8 cellular contexts compared by ENCODE assay signal in genomic region chr16:29943846-29944669, GRCh38. TPM values are rescaled to one million over a fixed set of nuclear protein-coding genes. Genes with fewer than 3 reads are reported as not detected.
DNase-seq lines count a peak whose midpoint lies in the region; ATAC-seq, FAIRE-seq and TF ChIP-seq lines count a peak whose summit lies in the region.

No MANE protein-coding gene starts in this region.

- no CpG with 5 or more reads among the region's 11 CpGs for WGBS in H9 (ENCODE audit: extremely low coverage, insufficient read length, low lambda C conversion rate)

- no peak overlapping the region for H3K4ac ChIP-seq in H9 (ENCODE audit: low read depth, low read length)

- H2AFZ ChIP-seq in H9 (ENCODE audit: low read length) = no peak overlapping the region

- H3K4me1 Mint-ChIP-seq in H9 = peaks cover 8 to 10% of the 10 kb centered on the region in 2 experiments
- H3K4me1 Mint-ChIP-seq in activated T-cell treated with anti-CD3 and anti-CD28 coated beads, Interleukin-2, amount 50 U/mL, for 4 hours (ENCODE audit: low read depth) = no peaks in the 10 kb centered on the region

- no peak for ATAC-seq in activated T-cell treated with anti-CD3 and anti-CD28 coated beads, Interleukin-2, amount 50 U/mL, for 4 hours
- no peak for ATAC-seq in GM21367 (IDR thresholded peaks at IDR 0.05; ENCODE audit: unreplicated experiment)
- no peak for ATAC-seq in GM18907 (IDR thresholded peaks at IDR 0.05; ENCODE audit: unreplicated experiment)

- H3K18ac ChIP-seq in H9 (ENCODE audit: insufficient read length, low read depth, low read length) = peak overlapping the region; percentile 19

- no peaks in the 10 kb centered on the region for H3K79me1 ChIP-seq in H9 (ENCODE audit: insufficient read depth, low read depth, low read length, poor library complexity, severe bottlenecking)

- H3K27me3 ChIP-seq in H9 (ENCODE audit: insufficient read depth, low read length) = no peaks in the 10 kb centered on the region

- no peak overlapping the region for H4K5ac ChIP-seq in H9 (ENCODE audit: insufficient read length, low read depth, low read length)

- H3K56ac ChIP-seq in H9 (ENCODE audit: insufficient read length, low read depth, low read length) = no peak overlapping the region

- no peak overlapping the region for H3K4me2 ChIP-seq in H9 (ENCODE audit: insufficient read depth, insufficient read length, low read length)

- no peaks in the 10 kb centered on the region; a peak in 1 of 7 replicates for H3K36me3 Mint-ChIP-seq in H9 (ENCODE audit: insufficient read depth in 1 of 3, low read depth in 3 of 3)
- no peaks in the 10 kb centered on the region for H3K36me3 Mint-ChIP-seq in activated T-cell treated with anti-CD3 and anti-CD28 coated beads, Interleukin-2, amount 50 U/mL, for 4 hours (ENCODE audit: insufficient read depth)

- H3K9me3 ChIP-seq in H9 (ENCODE audit: control insufficient read depth, low read depth, low read length) = no peaks in the 10 kb centered on the region

- no peak overlapping the region for H3T11ph ChIP-seq in H9 (ENCODE audit: low read length)

- no peak overlapping the region for H4K8ac ChIP-seq in H9 (replicated peaks; ENCODE audit: insufficient read length, low read depth, low read length)

- FAIRE-seq in endometrium (lab: Jason Lieb, UNC) = peak; percentile 79

- H3K23me2 ChIP-seq in H9 (ENCODE audit: insufficient read length, low read depth, low read length, poor library complexity, severe bottlenecking) = no peaks in the 10 kb centered on the region

- no peak overlapping the region for H2BK5ac ChIP-seq in H9 (ENCODE audit: insufficient read length, low read length)

- no peak overlapping the region for H3K9ac ChIP-seq in H9 (ENCODE audit: extremely low read depth, insufficient read length, low read length)

- no peaks in the 10 kb centered on the region for H4K20me1 ChIP-seq in H9 (ENCODE audit: control insufficient read depth, insufficient read depth, insufficient read length)

- peak overlapping the region in 1 of 2 experiments; percentile 25; a peak in 2 of 5 replicates for H3K4me3 Mint-ChIP-seq in H9
- no peak overlapping the region for H3K4me3 Mint-ChIP-seq in activated T-cell treated with anti-CD3 and anti-CD28 coated beads, Interleukin-2, amount 50 U/mL, for 4 hours

- no peaks in the 10 kb centered on the region for H3K4me1 ChIP-seq in H9 (ENCODE audit: insufficient read depth, low read length)

- H3K79me2 ChIP-seq in H9 (ENCODE audit: insufficient read depth, low read length) = no peaks in the 10 kb centered on the region

- H2BK12ac ChIP-seq in H9 (ENCODE audit: insufficient read length, low read depth, low read length) = no peak overlapping the region

- peak; percentile 80 for DNase-seq in H9
- DNase-seq in NCI-H748 treated with DMSO at 0.1 percent for 48 hours (lab: John Stamatoyannopoulos, UW) = peak; percentile 24
- DNase-seq in nucleus accumbens (lab: John Stamatoyannopoulos, UW) = peak in 33 of 56 donors; percentile 10 to 84 (median 39)
- no peak for DNase-seq in activated gamma-delta T cell (lab: John Stamatoyannopoulos, UW)
- no peak for DNase-seq in activated T-cell treated with anti-CD3 and anti-CD28 coated beads, Interleukin-2, amount 50 U/mL, for 4 hours

- H3K9me3 Mint-ChIP-seq in H9 = peaks cover 0 to 4% of the 10 kb centered on the region in 2 experiments; a peak in 2 of 5 replicates
- H3K9me3 Mint-ChIP-seq in activated T-cell treated with anti-CD3 and anti-CD28 coated beads, Interleukin-2, amount 50 U/mL, for 4 hours = no peaks in the 10 kb centered on the region

- H2BK20ac ChIP-seq in H9 (ENCODE audit: low read depth, low read length, poor library complexity, severe bottlenecking) = no peak overlapping the region

- H2AK5ac ChIP-seq in H9 (ENCODE audit: insufficient read length, low read length) = no peak overlapping the region

- peaks cover 10% of the 10 kb centered on the region for H3K27me3 Mint-ChIP-seq in H9 (ENCODE audit: low read depth)
- H3K27me3 Mint-ChIP-seq in activated T-cell treated with anti-CD3 and anti-CD28 coated beads, Interleukin-2, amount 50 U/mL, for 4 hours (ENCODE audit: low read depth) = peaks cover 5% of the 10 kb centered on the region

- no peak overlapping the region for H2BK120ac ChIP-seq in H9 (ENCODE audit: low read depth, low read length, poor library complexity, severe bottlenecking)

- no peak overlapping the region for H2BK15ac ChIP-seq in H9 (ENCODE audit: low read depth, low read length)

- no peak overlapping the region for H3K14ac ChIP-seq in H9 (ENCODE audit: insufficient read depth, low read length)

- no peak overlapping the region for H3K23ac ChIP-seq in H9 (ENCODE audit: insufficient read length, low read depth, low read length)

- peak overlapping the region in 2 of 3 experiments; percentile 4 to 89; a peak in 4 of 7 replicates for H3K27ac Mint-ChIP-seq in H9

- no peak overlapping the region for H4K91ac ChIP-seq in H9 (ENCODE audit: insufficient read length, low read depth, low read length)

- H3K27ac ChIP-seq in H9 (ENCODE audit: insufficient read length, low read depth, low read length) = no peak overlapping the region

- peak; percentile 56 for TF ChIP-seq CTCF in H9 (conservative IDR thresholded peaks at IDR 0.05)

RNA-seq across cellular contexts. Expression of gene TMEM219, which starts 17.8 kb away (rescaled TPM):
- 82.1 and 89.1 TPM in 2 replicates for total RNA-seq in H9 (2021)
- total RNA-seq in activated T-cell treated with anti-CD3 and anti-CD28 coated beads, Interleukin-2, amount 50 U/mL, for 4 hours = 10 to 100 TPM; 19.3 to 30.8 (median 27.7) TPM

RNA-seq across cellular contexts. Expression of gene KCTD13, which starts 18.0 kb away (rescaled TPM):
- 16.8 and 18.3 TPM in 2 replicates for total RNA-seq in H9 (2021)
- 10 to 100 TPM; 42.7 to 45.4 (median 44.1) TPM for total RNA-seq in activated T-cell treated with anti-CD3 and anti-CD28 coated beads, Interleukin-2, amount 50 U/mL, for 4 hours

RNA-seq across cellular contexts. Expression of gene TAOK2, which starts 29.6 kb away (rescaled TPM):
- total RNA-seq in H9 (2021) = 43.1 and 43.9 TPM in 2 replicates
- total RNA-seq in activated T-cell treated with anti-CD3 and anti-CD28 coated beads, Interleukin-2, amount 50 U/mL, for 4 hours = 10 to 100 TPM; 34.9 to 37.9 (median 37.8) TPM

RNA-seq across cellular contexts. Expression of gene ASPHD1, which starts 43.8 kb away (rescaled TPM):
- 16.7 and 17.9 TPM in 2 replicates for total RNA-seq in H9 (2021)
- total RNA-seq in activated T-cell treated with anti-CD3 and anti-CD28 coated beads, Interleukin-2, amount 50 U/mL, for 4 hours = 1 to 10 TPM; 2.1 to 3.4 (median 3.2) TPM

RNA-seq across cellular contexts. Expression of gene SEZ6L2, which starts 44.7 kb away (rescaled TPM):
- total RNA-seq in H9 (2021) = 44.7 and 50.8 TPM in 2 replicates
- under 1 TPM in 2 of 3 donors, not detected in 1; 0.18 to 0.33 TPM for total RNA-seq in activated T-cell treated with anti-CD3 and anti-CD28 coated beads, Interleukin-2, amount 50 U/mL, for 4 hours

Comparison
In these comparisons a context has a peak if more than half of its experiments do, and no peak if none do; other contexts are left out.
1. DNase-seq: peak in H9 (single experiment), NCI-H748 treated with DMSO at 0.1 percent for 48 hours (single experiment) and nucleus accumbens (33 of 56); none in activated gamma-delta T cell (single experiment) and activated T-cell treated with anti-CD3 and anti-CD28 coated beads, Interleukin-2, amount 50 U/mL, for 4 hours (single experiment).